13 cellular contexts compared by ENCODE assay signal in genomic region chr3:169968224-169968623, GRCh38. TPM values are rescaled to one million over a fixed set of nuclear protein-coding genes. Genes with fewer than 3 reads are reported as not detected.
DNase-seq lines count a peak whose midpoint lies in the region; ATAC-seq, FAIRE-seq and TF ChIP-seq lines count a peak whose summit lies in the region.
"Had no signal": no experiment of that assay in that cellular context is flagged by ENCODE, and none has a peak within 500 bp of the region (broad histone marks: within the 10 kb centered on the region; RNA-seq: fewer than 3 reads in every experiment).

No MANE protein-coding gene starts in this region.

- H2BK120ac ChIP-seq in mesenchymal stem cell (ENCODE audit: low read depth, low read length): no peak overlapping the region

- no peak overlapping the region for H2BK12ac ChIP-seq in mesenchymal stem cell (ENCODE audit: low read length in 2 of 2)

- no peaks in the 10 kb centered on the region for H3K9me1 ChIP-seq in K562 (ENCODE audit: control insufficient read depth, insufficient read depth, low read length)

- H3K79me1 ChIP-seq in mesenchymal stem cell (replicated peaks; ENCODE audit: low read length, poor library complexity, severe bottlenecking): peaks cover 2% of the 10 kb centered on the region

- ATAC-seq in A549 (no peak), HCT116 (no peak), K562 (no peak)

- H3K18ac ChIP-seq in mesenchymal stem cell (ENCODE audit: low read depth in 1 of 2, low read length in 2 of 2): no peak overlapping the region

- H3K27me3 ChIP-seq in HCT116 (ENCODE audit: insufficient read depth, low read length): no peaks in the 10 kb centered on the region
- H3K27me3 ChIP-seq in K562 (ENCODE audit: control insufficient read depth in 2 of 2, insufficient read depth in 2 of 2, low read length in 2 of 2): no peaks in the 10 kb centered on the region
- H3K27me3 ChIP-seq in mesenchymal stem cell (ENCODE audit: control insufficient read depth in 1 of 2, insufficient read depth in 1 of 2, low read length in 2 of 2): no peaks in the 10 kb centered on the region
- H3K27me3 ChIP-seq: Peyer's patch had no signal

- no peaks in the 10 kb centered on the region for H3K9me2 ChIP-seq in HCT116 (ENCODE audit: insufficient read depth)

- H3K4me3 ChIP-seq in A549 (peak overlapping the region; percentile 96; the same call in 1 of the 3 replicates), HCT116 (replicated peaks in 1 of 2; ENCODE audit: low read depth in 1 of 2, low read length in 2 of 2) (no peak overlapping the region; a peak in 1 of 4 replicates), K562 (peak overlapping the region; percentile 69; the same call in 1 of the 2 replicates), mesenchymal stem cell (ENCODE audit: insufficient read depth in 1 of 2, low read depth in 1 of 2, low read length in 2 of 2) (peak overlapping the region in 1 of 2 experiments; percentile 98)

- WGBS in A549 (ENCODE audit: missing lambda C conversion rate): 14% methylated on average over 1 of the region's 1 CpG
- WGBS in K562 (ENCODE audit: insufficient coverage, low coverage, missing lambda C conversion rate): 0% methylated on average over 1 of the region's 1 CpG
- no CpG with 5 or more reads among the region's 1 CpG for WGBS in mesenchymal stem cell

- in situ Hi-C loops in K562 (cut with MboI): loop anchor here (25.0 kb wide), 1 partner anchor 831 kb away; no protein-coding TSS in a partner anchor

- H3K14ac ChIP-seq in mesenchymal stem cell (ENCODE audit: low read length in 2 of 2): no peak overlapping the region

- H3K36me3 ChIP-seq in HCT116 (ENCODE audit: control insufficient read depth in 1 of 2, insufficient read depth in 2 of 2, low read length in 2 of 2): no peaks in the 10 kb centered on the region
- H3K36me3 ChIP-seq in K562 (ENCODE audit: control insufficient read depth, insufficient read depth, low read length): peaks cover 35% of the 10 kb centered on the region
- H3K36me3 ChIP-seq in mesenchymal stem cell (ENCODE audit: control insufficient read depth in 1 of 2, insufficient read depth in 2 of 2, low read depth in 1 of 2, low read length in 2 of 2): peaks cover 3 to 13% of the 10 kb centered on the region in 2 experiments
- H3K36me3 ChIP-seq: Peyer's patch had no signal

- H2AK5ac ChIP-seq in mesenchymal stem cell (ENCODE audit: low read length, severe bottlenecking): no peak overlapping the region

- TF ChIP-seq EP300 in A549 (IDR thresholded peaks at IDR 0.05) (no peak), K562 (IDR thresholded peaks at IDR 0.05; ENCODE audit: low read length) (no peak)

- CTCF ChIA-PET in A549 (lab: Yijun Ruan, JAX) (interaction anchor here (1.9 to 3.5 kb wide), 2 partner anchors 9 to 206 kb away, joined by 7 to 10 read pairs; no protein-coding TSS in a partner anchor), HCT116 (lab: Charles Lee) (no interaction called here), K562 (lab: Yijun Ruan, JAX; ENCODE audit: low intra/inter-chr PET ratio) (no interaction called here)

- H3K4me2 ChIP-seq in A549: peak overlapping the region; percentile 97
- peak overlapping the region; percentile 71 for H3K4me2 ChIP-seq in HCT116 (ENCODE audit: low read length)
- peak overlapping the region; percentile 47 for H3K4me2 ChIP-seq in K562 (ENCODE audit: insufficient read depth, low read length)
- peak overlapping the region; percentile 56 for H3K4me2 ChIP-seq in mesenchymal stem cell (ENCODE audit: low read length, poor library complexity, severe bottlenecking)

- intact Hi-C loops in HCT116 (cut with micrococcal nuclease): loop anchor here (5.0 kb wide), 1 partner anchor 206 kb away; no protein-coding TSS in a partner anchor
- intact Hi-C loops in K562 (cut with micrococcal nuclease): loop anchor here (5.0 kb wide), 1 partner anchor 206 kb away; no protein-coding TSS in a partner anchor

- no peak overlapping the region for H2BK5ac ChIP-seq in mesenchymal stem cell (ENCODE audit: low read depth, low read length, poor library complexity, severe bottlenecking)

- H3K23ac ChIP-seq in mesenchymal stem cell (ENCODE audit: low read length in 2 of 2): no peak overlapping the region

- RAD21 ChIA-PET in HCT116 (lab: Charles Lee; ENCODE audit: low non-redundant PET in 1 of 2, low total read pairs in 2 of 2, uncharacterized antibody in 2 of 2, unreplicated experiment in 2 of 2): no interaction called here

- no peak overlapping the region for H3K27ac ChIP-seq in A549
- H3K27ac ChIP-seq in HCT116 (ENCODE audit: low read depth, low read length): no peak overlapping the region
- H3K27ac ChIP-seq in K562 (ENCODE audit: extremely low read depth, low read depth, low read length): no peak overlapping the region
- H3K27ac ChIP-seq in mesenchymal stem cell (ENCODE audit: low read length, poor library complexity, severe bottlenecking): no peak overlapping the region

- POLR2A ChIA-PET in A549 (lab: Yijun Ruan, JAX): interaction anchor here (2.0 to 2.4 kb wide), 3 partner anchors 10 to 204 kb away, joined by 4 to 12 read pairs (median 7); partner anchors contain the start of gene TERC
- POLR2A ChIA-PET in HCT116 (lab: Charles Lee): no interaction called here
- POLR2A ChIA-PET in K562 (lab: Yijun Ruan, JAX): interaction anchor here (0.6 to 3.0 kb wide), 4 partner anchors 10 to 106 kb away, joined by 3 to 34 read pairs (median 4); no protein-coding TSS in a partner anchor

- H3K4ac ChIP-seq in mesenchymal stem cell (ENCODE audit: low read depth in 1 of 2, low read length in 2 of 2): no peak overlapping the region

- no peak for TF ChIP-seq CTCF in A549 (IDR thresholded peaks at IDR 0.05)
- no peak for TF ChIP-seq CTCF in HCT116 (IDR thresholded peaks at IDR 0.05 in 2 of 3, conservative IDR thresholded peaks at IDR 0.05 in 1 of 3; ENCODE audit: borderline replicate concordance in 1 of 3, insufficient read depth in 1 of 3, low read depth in 2 of 3, low read length in 2 of 3)
- no peak for TF ChIP-seq CTCF in K562 (IDR thresholded peaks at IDR 0.05 in 2 of 3, conservative IDR thresholded peaks at IDR 0.05 in 1 of 3; ENCODE audit: insufficient read depth in 2 of 3, low read depth in 1 of 3, low read length in 3 of 3)

- H2AFZ ChIP-seq in HCT116 (ENCODE audit: low read depth, low read length, poor library complexity, severe bottlenecking): no peak overlapping the region
- no peak overlapping the region for H2AFZ ChIP-seq in K562 (ENCODE audit: low read depth, low read length)
- H2AFZ ChIP-seq in mesenchymal stem cell (ENCODE audit: low read depth, low read length): no peak overlapping the region

- no peak overlapping the region for H4K8ac ChIP-seq in mesenchymal stem cell (ENCODE audit: low read length)

- TF ChIP-seq RAD21 in A549 (conservative IDR thresholded peaks at IDR 0.05 in 1 of 2, IDR thresholded peaks at IDR 0.05 in 1 of 2) (no peak), HCT116 (IDR thresholded peaks at IDR 0.05; ENCODE audit: low read depth) (no peak), K562 (CRISPR knock-in tag; conservative IDR thresholded peaks at IDR 0.05 in 1 of 2, IDR thresholded peaks at IDR 0.05 in 1 of 2) (no peak)

- no peak for DNase-seq in A549 (ENCODE audit: low read depth in 1 of 2, low spot score in 1 of 2)
- DNase-seq in HCT116 (ENCODE audit: low read depth, low spot score): no peak
- DNase-seq in K562 (ENCODE audit: extremely low read depth in 1 of 4, low spot score in 3 of 4): no peak
- DNase-seq in mesenchymal stem cell: no peak
- DNase-seq in globus pallidus (ENCODE audit: low spot score): no peak
- no peak for DNase-seq in hippocampal formation (lab: John Stamatoyannopoulos, UW)
- no peak for DNase-seq in NOMO-1 (lab: John Stamatoyannopoulos, UW; ENCODE audit: unreplicated experiment in 2 of 2)
- DNase-seq in RPMI8226: no peak
- DNase-seq: amygdala, Peyer's patch had no signal

- H2BK15ac ChIP-seq in mesenchymal stem cell (ENCODE audit: low read depth, poor library complexity, severe bottlenecking): no peak overlapping the region

- no peak overlapping the region for H3K9ac ChIP-seq in HCT116 (ENCODE audit: low read length)
- peak overlapping the region in 1 of 2 experiments; percentile 88; a peak in 2 of 4 replicates for H3K9ac ChIP-seq in K562 (ENCODE audit: insufficient read depth in 1 of 2, low read depth in 2 of 2, low read length in 2 of 2)
- H3K9ac ChIP-seq in mesenchymal stem cell (ENCODE audit: low read length): peak overlapping the region; percentile 97

- H4K91ac ChIP-seq in mesenchymal stem cell (ENCODE audit: low read length): no peak overlapping the region

- no peak for TF ChIP-seq POLR2A in A549 (IDR thresholded peaks at IDR 0.05; ENCODE audit: low read length)
- TF ChIP-seq POLR2A in HCT116 (IDR thresholded peaks at IDR 0.05; ENCODE audit: borderline replicate concordance, extremely low read depth, insufficient read depth, insufficient read length): no peak
- TF ChIP-seq POLR2A in K562 (conservative IDR thresholded peaks at IDR 0.05): no peak

- peaks cover 17% of the 10 kb centered on the region for H3K4me1 ChIP-seq in A549
- H3K4me1 ChIP-seq in HCT116 (ENCODE audit: control insufficient read depth in 1 of 2, insufficient read depth in 2 of 2, low read length in 2 of 2): peaks cover 3 to 15% of the 10 kb centered on the region in 2 experiments; a peak in 3 of 4 replicates
- peaks cover 4 to 12% of the 10 kb centered on the region in 2 experiments; a peak in 4 of 5 replicates for H3K4me1 ChIP-seq in K562 (replicated peaks in 1 of 2; ENCODE audit: control insufficient read depth in 2 of 2, insufficient read depth in 2 of 2, low read length in 2 of 2)
- H3K4me1 ChIP-seq in mesenchymal stem cell (ENCODE audit: control insufficient read depth, insufficient read depth, low read depth, low read length): peaks cover 2% of the 10 kb centered on the region

- FAIRE-seq in A549 (lab: Jason Lieb, UNC): no peak
- FAIRE-seq in K562 (lab: Jason Lieb, UNC): no peak

- BruUV-seq in HCT116 (replicated peaks; lab: Mats Ljungman, UMichigan) (no TSS peak), K562 (replicated peaks; lab: Mats Ljungman, UMichigan) (no TSS peak)

- H4K20me1 ChIP-seq in HCT116 (ENCODE audit: insufficient read depth): peaks cover 5% of the 10 kb centered on the region; the same call in 1 of the 2 replicates
- H4K20me1 ChIP-seq in K562 (replicated peaks; ENCODE audit: control insufficient read depth, insufficient read depth, low read length): peaks cover 6% of the 10 kb centered on the region; the same call in 1 of the 2 replicates

- no peaks in the 10 kb centered on the region for H3K9me3 ChIP-seq in A549
- H3K9me3 ChIP-seq in HCT116 (ENCODE audit: control insufficient read depth in 1 of 2, insufficient read depth in 1 of 2, low read depth in 1 of 2, low read length in 2 of 2): no peaks in the 10 kb centered on the region
- H3K9me3 ChIP-seq in K562 (replicated peaks; ENCODE audit: control insufficient read depth, insufficient read depth, low read depth, low read length): no peaks in the 10 kb centered on the region
- H3K9me3 ChIP-seq in mesenchymal stem cell (ENCODE audit: control insufficient read depth, low read length): no peaks in the 10 kb centered on the region
- H3K9me3 ChIP-seq: Peyer's patch had no signal

- H3K79me2 ChIP-seq in HCT116 (ENCODE audit: insufficient read depth, low read length): peaks cover 65% of the 10 kb centered on the region
- H3K79me2 ChIP-seq in K562 (ENCODE audit: control insufficient read depth, insufficient read depth, low read length): peaks cover 71% of the 10 kb centered on the region

RNA-seq across cellular contexts. Expression of gene SEC62, which starts 1.6 kb away (rescaled TPM):
- polyA plus RNA-seq in A549 (2011; rRNA removed) (84.5 and 88.1 TPM in 2 replicates), A549 (2017; fragmentation: RNase III; extraction: RNeasy Plus Mini Kit Qiagen cat#74134 plus additional on column Dnase treatment) (105 to 111 TPM (median 107 TPM) in 3 replicates), K562 (2011; rRNA removed) (47.3 and 54.0 TPM in 2 replicates), K562 (2014; fragmentation: Illumina TruSeq; extraction: Trizol) (62.6 and 78.8 TPM in 2 replicates), K562 (2014; fragmentation: Nextera tagmentation; extraction: Ambion mirVana) (100 to 1,000 TPM; 118 to 152 TPM), K562 (2014; rRNA removed) (43.2 and 52.7 TPM in 2 replicates)
- 16.9 and 22.0 TPM in 2 replicates for polyA plus RNA-seq in A549 (2012; cell fraction: cytosol; rRNA removed)
- 6.4 and 8.1 TPM in 2 replicates for polyA plus RNA-seq in A549 (2012; cell fraction: nucleus; rRNA removed)
- polyA minus RNA-seq in A549 (2011; rRNA and poly(A)+ RNA removed): 70.5 and 83.8 TPM in 2 replicates
- total RNA-seq in HCT116 (2021; ENCODE audit: unreplicated experiment) (55.4 TPM), K562 (2014; rRNA removed) (34.5 and 36.0 TPM in 2 replicates), K562 (2014; rRNA removed; fragmentation: Illumina TruSeq; extraction: Trizol) (45.3 and 55.8 TPM in 2 replicates), K562 (2015; rRNA removed; fragmentation: Illumina TruSeq; extraction: Trizol) (47.9 and 51.8 TPM in 2 replicates), K562 (2021) (46.6 and 52.1 TPM in 2 replicates)
- polyA plus RNA-seq in HCT116 (2012): 26.2 and 38.2 TPM in 2 replicates
- 16.8 and 69.9 TPM in 2 replicates for total RNA-seq in K562 (2011; cell fraction: chromatin; rRNA removed; ENCODE audit: low replicate concordance)
- 9.7 and 15.5 TPM in 2 replicates for total RNA-seq in K562 (2011; cell fraction: nucleolus; rRNA removed)
- total RNA-seq in K562 (2011; cell fraction: nucleoplasm; rRNA removed): 37.0 and 70.5 TPM in 2 replicates
- 28.3 and 50.2 TPM in 2 replicates for polyA plus RNA-seq in K562 (2011; cell fraction: cytosol; rRNA removed)
- 24.7 and 33.9 TPM in 2 replicates for polyA plus RNA-seq in K562 (2011; cell fraction: nucleus; rRNA removed)
- 36.4 and 92.2 TPM in 2 replicates for polyA plus RNA-seq in K562 (2012)
- 94.8 and 102 TPM in 2 replicates for polyA minus RNA-seq in K562 (2011; rRNA and poly(A)+ RNA removed)
- polyA minus RNA-seq in K562 (2011; cell fraction: cytosol; rRNA and poly(A)+ RNA removed): 18.3 and 22.0 TPM in 2 replicates
- polyA minus RNA-seq in K562 (2011; cell fraction: nucleus; rRNA and poly(A)+ RNA removed): 10.4 and 24.3 TPM in 2 replicates
- 410 TPM for polyA plus RNA-seq in mesenchymal stem cell (2013, experiment 1 of 2)
- polyA plus RNA-seq in mesenchymal stem cell (2013, experiment 2 of 2): 430 TPM

RNA-seq across cellular contexts. Expression of gene SAMD7, which starts 56.9 kb away (rescaled TPM):
- not detected in 2 replicates for polyA plus RNA-seq in A549 (2011; rRNA removed)
- not detected in 2 replicates for polyA plus RNA-seq in A549 (2012; cell fraction: cytosol; rRNA removed)
- polyA plus RNA-seq in A549 (2012; cell fraction: nucleus; rRNA removed): not detected in 2 replicates
- not detected in 3 replicates for polyA plus RNA-seq in A549 (2017; fragmentation: RNase III; extraction: RNeasy Plus Mini Kit Qiagen cat#74134 plus additional on column Dnase treatment)
- polyA minus RNA-seq in A549 (2011; rRNA and poly(A)+ RNA removed): not detected in 2 replicates
- total RNA-seq in HCT116 (2021; ENCODE audit: unreplicated experiment): not detected
- not detected in 2 replicates for polyA plus RNA-seq in HCT116 (2012)
- not detected in 2 replicates for total RNA-seq in K562 (2011; cell fraction: chromatin; rRNA removed; ENCODE audit: low replicate concordance)
- total RNA-seq in K562 (2011; cell fraction: nucleolus; rRNA removed): not detected in 2 replicates
- not detected in 2 replicates for total RNA-seq in K562 (2011; cell fraction: nucleoplasm; rRNA removed)
- not detected in 2 replicates for total RNA-seq in K562 (2014; rRNA removed)
- not detected in 2 replicates for total RNA-seq in K562 (2014; rRNA removed; fragmentation: Illumina TruSeq; extraction: Trizol)
- total RNA-seq in K562 (2015; rRNA removed; fragmentation: Illumina TruSeq; extraction: Trizol): not detected in 2 replicates
- not detected in 2 replicates for total RNA-seq in K562 (2021)
- not detected in 2 replicates for polyA plus RNA-seq in K562 (2011; rRNA removed)
- not detected in 2 replicates for polyA plus RNA-seq in K562 (2011; cell fraction: cytosol; rRNA removed)
- polyA plus RNA-seq in K562 (2011; cell fraction: nucleus; rRNA removed): not detected in 2 replicates
- polyA plus RNA-seq in K562 (2012): not detected in 2 replicates
- not detected in 2 replicates for polyA plus RNA-seq in K562 (2014; fragmentation: Illumina TruSeq; extraction: Trizol)
- polyA plus RNA-seq in K562 (2014; fragmentation: Nextera tagmentation; extraction: Ambion mirVana): not detected
- not detected in 2 replicates for polyA plus RNA-seq in K562 (2014; rRNA removed)
- not detected in 2 replicates for polyA minus RNA-seq in K562 (2011; rRNA and poly(A)+ RNA removed)
- polyA minus RNA-seq in K562 (2011; cell fraction: cytosol; rRNA and poly(A)+ RNA removed): not detected in 2 replicates
- not detected in 2 replicates for polyA minus RNA-seq in K562 (2011; cell fraction: nucleus; rRNA and poly(A)+ RNA removed)
- not detected for polyA plus RNA-seq in mesenchymal stem cell (2013, experiment 1 of 2)
- polyA plus RNA-seq in mesenchymal stem cell (2013, experiment 2 of 2): not detected
- total RNA-seq: Daoy, HT1080, Peyer's patch, temporal lobe had no signal

Comparison
In these comparisons a context has a peak if more than half of its experiments do, and no peak if none do; other contexts are left out.
1. H3K4me2 ChIP-seq: peak in every context shown above with its lines; median percentile 97 in A549; 71 in HCT116; 56 in mesenchymal stem cell; 47 in K562.
2. H3K4me3 ChIP-seq: peak in A549 (single experiment) and K562 (single experiment); none in HCT116 (0 of 2).